Comparison of ENCODE assay signal across 8 cellular contexts in genomic region chr17:39636927-39637736, GRCh38. TPM values are rescaled to one million over a fixed set of nuclear protein-coding genes. Genes with fewer than 3 reads are reported as not detected.
DNase-seq lines count a peak whose midpoint lies in the region; ATAC-seq and TF ChIP-seq lines count a peak whose summit lies in the region.

Gene STARD3, plus strand, starts transcription at chr17:39637144. Its CDS starts 16,388 bp downstream, at chr17:39653532.

- H3K27me3 ChIP-seq in right lobe of liver, result no peaks in the 10 kb centered on the region

- H3K9me3 ChIP-seq in right lobe of liver, result no peaks in the 10 kb centered on the region

- TF ChIP-seq POLR2A in GM19099 (IDR thresholded peaks at IDR 0.05; ENCODE audit: extremely low read depth, insufficient read length, low read depth), result peak; percentile 81
- TF ChIP-seq POLR2A in right lobe of liver (IDR thresholded peaks at IDR 0.05), result peak; percentile 65

- H3K4me1 ChIP-seq in right lobe of liver, result peaks cover 0 to 17% (median 7%) of the 10 kb centered on the region in 4 donors

- H3K27ac ChIP-seq in right lobe of liver, result peak within 1 kb of the TSS; percentile 82 to 90 (median 85)

- intact Hi-C loops in right lobe of liver (cut with DNase I), result loop anchor here in 1 of 2 donors (10.0 kb wide), 1 partner anchor 108 kb away; no protein-coding TSS in a partner anchor

- peak in 3 of 4 donors; percentile 22 to 34 (median 34) for TF ChIP-seq CTCF in right lobe of liver (IDR thresholded peaks at IDR 0.05)

- H3K36me3 ChIP-seq in right lobe of liver, result no peaks in the 10 kb centered on the region

- ATAC-seq in HG03469 (IDR thresholded peaks at IDR 0.05; ENCODE audit: unreplicated experiment) (peak; percentile 55), right lobe of liver (peak; percentile 93 to 95 (median 93))

- peak; percentile 94 for DNase-seq in Ammon's horn (ENCODE audit: low spot score)
- DNase-seq in NCI-H69 (lab: John Stamatoyannopoulos, UW), result peak; percentile 88
- DNase-seq in activated CD4-positive, alpha-beta T cell treated with anti-CD3 and anti-CD28 coated beads, Interleukin-2, amount 50 U/mL, for 48 hours, result peak; percentile 95
- peak; percentile 70 to 86 for DNase-seq in dermis microvascular lymphatic vessel endothelial cell (ENCODE audit: low read depth in 2 of 2)
- DNase-seq in right lobe of liver, result peak; percentile 95 to 96 (median 95)
- DNase-seq in stimulated activated CD4-positive, alpha-beta T cell treated with anti-CD3 and anti-CD28 coated beads, Interleukin-4, amount 100 ng/mL, for 1 hour, result peak; percentile 94

- 0% methylated on average over 33 of the region's 69 CpGs for WGBS in right lobe of liver (ENCODE audit: insufficient coverage, low coverage, low lambda C conversion rate, missing lambda C conversion rate)

- peak within 1 kb of the TSS; percentile 89 to 95 (median 94) for H3K4me3 ChIP-seq in right lobe of liver

RNA-seq across cellular contexts. Expression of gene STARD3, which starts in this region (rescaled TPM):
- total RNA-seq in dermis microvascular lymphatic vessel endothelial cell (32.7 and 61.3 TPM in 2 replicates), right lobe of liver (10 to 100 TPM; 24.3 to 49.8 (median 28.0) TPM)

Comparison
In these comparisons a context has a peak if more than half of its experiments do, and no peak if none do; other contexts are left out.
1. Peak in every context shown above with its lines: DNase-seq, ATAC-seq, H3K4me3 ChIP-seq and H3K27ac ChIP-seq.